Comparison of ENCODE assay signal across 20 cellular contexts in genomic region chr16:76309639-76310335, GRCh38. TPM values are rescaled to one million over a fixed set of nuclear protein-coding genes. Genes with fewer than 3 reads are reported as not detected.
DNase-seq lines count a peak whose midpoint lies in the region; ATAC-seq and TF ChIP-seq lines count a peak whose summit lies in the region.
"Had no signal": no experiment of that assay in that cellular context is flagged by ENCODE, and none has a peak within 500 bp of the region (broad histone marks: within the 10 kb centered on the region; RNA-seq: fewer than 3 reads in every experiment).

No MANE protein-coding gene starts in this region.

- no peak overlapping the region for H3K4me3 ChIP-seq in mammary epithelial cell (replicated peaks in 1 of 3; ENCODE audit: insufficient read depth in 1 of 3, low read depth in 2 of 3, low read length in 3 of 3)
- no peak overlapping the region for H3K4me3 ChIP-seq in OCI-LY7 (ENCODE audit: low read depth, low read length, poor library complexity, severe bottlenecking)
- H3K4me3 ChIP-seq in MG63, result no peak overlapping the region
- H3K4me3 ChIP-seq: Peyer's patch, SK-N-MC had no signal

- no peaks in the 10 kb centered on the region for H3K79me2 ChIP-seq in mammary epithelial cell (ENCODE audit: insufficient read depth, low read length)
- H3K79me2 ChIP-seq in OCI-LY7 (ENCODE audit: insufficient read depth, low read depth, low read length), result no peaks in the 10 kb centered on the region

- DNase-seq in MCF 10A (ENCODE audit: unreplicated experiment), result peak; percentile 8
- no peak for DNase-seq in mammary epithelial cell
- DNase-seq in OCI-LY7 (ENCODE audit: low spot score), result no peak
- peak; percentile 21 for DNase-seq in cerebellum (ENCODE audit: low spot score)
- DNase-seq in DMS53 (lab: John Stamatoyannopoulos, UW), result no peak
- DNase-seq in MG63, result no peak
- DNase-seq: 8988T, ACHN, BE2C, Calu3, HCEC 1CT, NCI-H2029, NCI-H2227 treated with DMSO at 0.1 percent for 48 hours, NCI-H526 treated with DMSO at 0.1 percent for 48 hours, Peyer's patch, SIG-M5 had no signal

- no peaks in the 10 kb centered on the region for H3K9me2 ChIP-seq in OCI-LY7 (ENCODE audit: insufficient read depth, low read length)

- H2AFZ ChIP-seq in mammary epithelial cell (ENCODE audit: low read depth, low read length) (no peak overlapping the region), OCI-LY7 (ENCODE audit: low read length) (peak overlapping the region; percentile 7; the same call in 1 of the 2 replicates)

- intact Hi-C loops in MCF 10A (cut with micrococcal nuclease) (no loop called here), mammary epithelial cell (cut with micrococcal nuclease) (no loop called here), OCI-LY7 (cut with micrococcal nuclease; ENCODE audit: unreplicated experiment) (no loop called here)

- 82% methylated on average over 11 of the region's 14 CpGs for WGBS in mammary epithelial cell (ENCODE audit: low coverage, missing lambda C conversion rate)

- H3K27me3 ChIP-seq in mammary epithelial cell (ENCODE audit: insufficient read depth, low read length) (no peaks in the 10 kb centered on the region), MG63 (no peaks in the 10 kb centered on the region)
- H3K27me3 ChIP-seq: BE2C, Peyer's patch had no signal

- POLR2A ChIA-PET in MCF 10A (lab: Yijun Ruan, JAX), result no interaction called here
- POLR2A ChIA-PET in OCI-LY7 (lab: Charles Lee), result interaction anchor here (0.7 kb wide), 1 partner anchor 13 kb away, joined by 3 read pairs; no protein-coding TSS in a partner anchor

- H3K4me1 ChIP-seq in mammary epithelial cell (ENCODE audit: insufficient read depth, low read length) (no peaks in the 10 kb centered on the region), OCI-LY7 (ENCODE audit: insufficient read depth, low read length, poor library complexity, severe bottlenecking) (peaks cover 21% of the 10 kb centered on the region)
- H3K4me1 ChIP-seq: Peyer's patch had no signal

- no peak overlapping the region for H3K27ac Mint-ChIP-seq in MCF 10A (ENCODE audit: low read depth, unreplicated experiment)

- H4K20me1 ChIP-seq in mammary epithelial cell (ENCODE audit: insufficient read depth, low read length) (no peaks in the 10 kb centered on the region), OCI-LY7 (ENCODE audit: insufficient read depth, low read length) (no peaks in the 10 kb centered on the region)

- ATAC-seq in GM19397 (IDR thresholded peaks at IDR 0.05; ENCODE audit: unreplicated experiment), result no peak

- H3K4me2 ChIP-seq in mammary epithelial cell (ENCODE audit: insufficient read depth, low read depth, low read length) (no peak overlapping the region), OCI-LY7 (ENCODE audit: low read length) (no peak overlapping the region)

- CTCF ChIA-PET in MCF 10A (lab: Yijun Ruan, JAX), result no interaction called here
- CTCF ChIA-PET in mammary epithelial cell (lab: Charles Lee; ENCODE audit: low non-redundant PET), result no interaction called here
- CTCF ChIA-PET in OCI-LY7 (lab: Charles Lee; ENCODE audit: unreplicated experiment), result no interaction called here

- no peak overlapping the region for H3K27ac ChIP-seq in mammary epithelial cell (ENCODE audit: insufficient read depth, low read depth, low read length)
- H3K27ac ChIP-seq in OCI-LY7 (ENCODE audit: low read depth, low read length, poor library complexity, severe bottlenecking), result peak overlapping the region; percentile 58
- H3K27ac ChIP-seq: Peyer's patch, SK-N-MC had no signal

- no peak overlapping the region for H3K9ac ChIP-seq in mammary epithelial cell (ENCODE audit: insufficient read depth, low read length)

- H3K9me3 ChIP-seq in mammary epithelial cell (replicated peaks; ENCODE audit: insufficient read depth, low read length) (no peaks in the 10 kb centered on the region), OCI-LY7 (ENCODE audit: low read length) (peaks cover 12% of the 10 kb centered on the region; the same call in 1 of the 2 replicates), MG63 (no peaks in the 10 kb centered on the region)
- H3K9me3 ChIP-seq: BE2C, Peyer's patch had no signal

- no peak overlapping the region for H3K4me3 Mint-ChIP-seq in MCF 10A (ENCODE audit: unreplicated experiment)

- dilution Hi-C loops in mammary epithelial cell (cut with HindIII; ENCODE audit: low sequenced_read_pairs), result no loop called here

- H3K9me3 Mint-ChIP-seq in MCF 10A (ENCODE audit: unreplicated experiment), result no peaks in the 10 kb centered on the region

- H3K4me1 Mint-ChIP-seq in MCF 10A (ENCODE audit: insufficient read depth, unreplicated experiment), result peaks cover 5% of the 10 kb centered on the region

- in situ Hi-C loops in mammary epithelial cell (cut with MboI; ENCODE audit: low sequenced_read_pairs in 2 of 2), result no loop called here

- no peaks in the 10 kb centered on the region for H3K27me3 Mint-ChIP-seq in MCF 10A (ENCODE audit: insufficient read depth, unreplicated experiment)

- BruUV-seq in MCF 10A (replicated peaks; lab: Mats Ljungman, UMichigan), result no TSS peak
- BruUV-seq in mammary epithelial cell (replicated peaks; lab: Mats Ljungman, UMichigan), result no TSS peak
- no TSS peak for BruUV-seq in OCI-LY7 (replicated peaks; lab: Mats Ljungman, UMichigan)

- H3K36me3 Mint-ChIP-seq in MCF 10A (ENCODE audit: insufficient read depth, unreplicated experiment), result peaks cover 6% of the 10 kb centered on the region

- H3K36me3 ChIP-seq in mammary epithelial cell (ENCODE audit: insufficient read depth, low read length) (no peaks in the 10 kb centered on the region), OCI-LY7 (ENCODE audit: insufficient read depth, low read length) (no peaks in the 10 kb centered on the region), MG63 (no peaks in the 10 kb centered on the region)
- H3K36me3 ChIP-seq: BE2C, Peyer's patch had no signal

- TF ChIP-seq CTCF in MCF 10A (IDR thresholded peaks at IDR 0.05; ENCODE audit: unreplicated experiment) (no peak), mammary epithelial cell (conservative IDR thresholded peaks at IDR 0.05 in 1 of 2, IDR thresholded peaks at IDR 0.05 in 1 of 2; ENCODE audit: extremely low read depth in 1 of 2, insufficient read depth in 1 of 2, low read depth in 1 of 2, low read length in 2 of 2) (no peak), OCI-LY7 (conservative IDR thresholded peaks at IDR 0.05; ENCODE audit: low read length) (no peak)

RNA-seq across cellular contexts. Expression of gene CNTNAP4, which starts 32.6 kb away (rescaled TPM):
- not detected in 2 replicates for total RNA-seq in MCF 10A (2022)
- 1 to 10 TPM in 1 of 2 donors, under 1 TPM in 1; 0.83 to 7.7 TPM for total RNA-seq in mammary epithelial cell
- polyA plus RNA-seq in mammary epithelial cell, result 0.61 TPM
- polyA minus RNA-seq in mammary epithelial cell, result 1.2 TPM
- total RNA-seq in OCI-LY7 (2014; rRNA removed; shearing (Covaris generic)), result not detected in 2 replicates
- not detected in 2 replicates for total RNA-seq in OCI-LY7 (2022)
- 104 TPM for total RNA-seq in cerebellum
- total RNA-seq in MG63 (2014; rRNA removed; shearing (Covaris generic); ENCODE audit: low replicate concordance), result not detected in 2 replicates
- total RNA-seq: Calu3, H1, M059J, Peyer's patch had no signal
- polyA plus RNA-seq: H1 had no signal

Comparison
In these comparisons a context has a peak if more than half of its experiments do, and no peak if none do; other contexts are left out.
1. DNase-seq: peak in MCF 10A (single experiment) and cerebellum (single experiment); none in mammary epithelial cell (single experiment), OCI-LY7 (single experiment), DMS53 (single experiment) and MG63 (single experiment).
2. RNA of gene CNTNAP4, which starts 32.6 kb away (total RNA-seq): 104 TPM in cerebellum (single experiment); 0.83 to 7.7 TPM in mammary epithelial cell, not detected in MCF 10A, not detected in OCI-LY7 and not detected in MG63; every median in the first group is over 10 times any median in the second.